27 cellular contexts compared by ENCODE assay signal in genomic region chr12:108135627-108136026, GRCh38.
"Had no signal": no experiment of that assay in that cellular context is flagged by ENCODE, and none has a peak within 500 bp of the region (broad histone marks: within the 10 kb centered on the region; RNA-seq: fewer than 3 reads in every experiment).

No MANE protein-coding gene starts in this region.

- H3K4me3 ChIP-seq: stomach, suprapubic skin, testis, thoracic aorta, thyroid gland, tibial artery, tibial nerve, transverse colon, upper lobe of left lung, upper lobe of right lung, uterus, vagina had no signal

- H3K27me3 ChIP-seq: testis, thyroid gland, tibial artery, tibial nerve, upper lobe of left lung, uterus, vagina had no signal

- DNase-seq: stimulated activated CD4-positive, alpha-beta T cell treated with anti-CD3 and anti-CD28 coated beads, Interleukin-2, amount 100 ng/mL, for 48 hours; stimulated activated CD4-positive, alpha-beta T cell treated with anti-CD3 and anti-CD28 coated beads, Interleukin-4, amount 100 ng/mL, for 1 hour; stimulated activated CD4-positive, alpha-beta T cell treated with anti-CD3 and anti-CD28 coated beads, Interleukin-4, amount 100 ng/mL, for 24 hours; stimulated activated CD4-positive, alpha-beta T cell treated with anti-CD3 and anti-CD28 coated beads, Interleukin-4, amount 100 ng/mL, for 4 hours; stimulated activated CD8-positive, alpha-beta memory T cell treated with anti-CD3 and anti-CD28 coated beads, Interleukin-4, amount 100 ng/mL, for 48 hours; stimulated activated naive B cell treated with anti-CD40 and anti-IgM and Interleukin-4, amounts not matched to agents 10 μg/mL and 1 μg/mL and 100 μg/mL, for 72 hours; stimulated activated naive CD4-positive, alpha-beta T cell; stimulated activated naive CD4-positive, alpha-beta T cell treated with Interleukin-2 at 50 U/mL for 16 hours; stimulated activated naive CD8-positive, alpha-beta T cell treated with anti-CD3 and anti-CD28 coated beads, Interleukin-15, amount 100 ng/mL, for 72 hours; stimulated activated naive CD8-positive, alpha-beta T cell treated with anti-CD3 and anti-CD28 coated beads, Interleukin-15, Interleukin-2, amounts not matched to agents 100 U/mL and 50 U/mL, for 24 hours; stomach; substantia nigra; testis; thyroid gland; tibial artery; transverse colon; trophoblast cell; upper lobe of left lung; upper lobe of right lung; uterus had no signal

- H3K4me1 ChIP-seq: suprapubic skin, testis, transverse colon, upper lobe of left lung, upper lobe of right lung, uterus, vagina had no signal

- FAIRE-seq: urothelium cell line had no signal

- H3K27ac ChIP-seq: stomach, suprapubic skin, testis, thoracic aorta, thyroid gland, tibial artery, tibial nerve, transverse colon, upper lobe of left lung, upper lobe of right lung, uterus, vagina had no signal

- ATAC-seq: stimulated activated effector memory CD8-positive, alpha-beta T cell treated with anti-CD3 and anti-CD28 coated beads, Interleukin-12 subunit alpha, Interleukin-12 subunit beta, amount 100 ng/mL, for 72 hours; stimulated activated memory B cell treated with anti-CD40 and anti-IgM and Interleukin-4, amounts not matched to agents 10 μg/mL and 1 μg/mL and 100 μg/mL, for 72 hours; stimulated activated naive B cell treated with anti-CD40 and anti-IgM and Interleukin-4, amounts not matched to agents 10 μg/mL and 1 μg/mL and 100 μg/mL, for 72 hours; stimulated activated naive CD8-positive, alpha-beta T cell treated with anti-CD3 and anti-CD28 coated beads, Interleukin-15, amount 100 ng/mL, for 72 hours; stimulated activated naive CD8-positive, alpha-beta T cell treated with anti-CD3 and anti-CD28 coated beads, Interleukin-15, Interleukin-2, amounts not matched to agents 100 U/mL and 50 U/mL, for 24 hours; upper lobe of right lung had no signal

- H3K9me3 ChIP-seq: stomach, suprapubic skin, testis, thoracic aorta, thyroid gland, tibial artery, tibial nerve, transverse colon, upper lobe of left lung, upper lobe of right lung, uterus, vagina had no signal

- H3K36me3 ChIP-seq: stomach, suprapubic skin, thoracic aorta, thyroid gland, tibial artery, tibial nerve, transverse colon, upper lobe of left lung, upper lobe of right lung, uterus, vagina had no signal
